34 cellular contexts compared by ENCODE assay signal in genomic region chr11:112861356-112861755, GRCh38.
"Had no signal": no experiment of that assay in that cellular context is flagged by ENCODE, and none has a peak within 500 bp of the region (broad histone marks: within the 10 kb centered on the region; RNA-seq: fewer than 3 reads in every experiment).

No MANE protein-coding gene starts in this region.

- H3K36me3 ChIP-seq: adrenal gland, brain microvascular endothelial cell, breast epithelium had no signal

- H3K4me3 ChIP-seq: adrenal gland, body of pancreas, breast epithelium had no signal

- H3K27ac ChIP-seq: adrenal gland, body of pancreas, brain microvascular endothelial cell, breast epithelium, VCaP had no signal

- ATAC-seq: activated CD4-positive, alpha-beta T cell treated with anti-CD3 and anti-CD28 coated beads for 36 hours; activated CD8-positive, alpha-beta T cell treated with anti-CD3 and anti-CD28 coated beads for 36 hours; activated naive CD4-positive, alpha-beta T cell treated with anti-CD3 and anti-CD28 coated beads, Interleukin-2, amount 50 U/mL, for 72 hours; activated T-cell treated with anti-CD3 and anti-CD28 coated beads, Interleukin-2, amount 50 U/mL, for 4 hours; activated T-cell treated with anti-CD3 and anti-CD28 coated beads, Interleukin-2, amount 50 U/mL, for 72 hours; activated T-helper 17 cell treated with anti-CD3 and anti-CD28 coated beads, Interleukin-2, amount 50 U/mL, for 72 hours; body of pancreas had no signal

- FAIRE-seq: astrocyte, TTC549 had no signal

- H3K27me3 ChIP-seq: adrenal gland, body of pancreas, brain microvascular endothelial cell, breast epithelium had no signal

- H3K4me1 ChIP-seq: adrenal gland, body of pancreas, breast epithelium had no signal

- DNase-seq: activated B cell treated with CpG ODN at 0.5 μM for 24 hours; activated CD4-positive, alpha-beta memory T cell treated with anti-CD3 and anti-CD28 coated beads for 36 hours; activated CD4-positive, alpha-beta T cell treated with anti-CD3 and anti-CD28 coated beads for 1 hour; activated CD4-positive, alpha-beta T cell treated with anti-CD3 and anti-CD28 coated beads for 36 hours; activated CD4-positive, alpha-beta T cell treated with anti-CD3 and anti-CD28 coated beads, Interleukin-2, amount 10 ng/mL, durations not matched to agents 24 days and 14 days; activated CD4-positive, alpha-beta T cell treated with anti-CD3 and anti-CD28 coated beads, Interleukin-2, amount 50 U/mL, for 1 hour; activated CD4-positive, alpha-beta T cell treated with anti-CD3 and anti-CD28 coated beads, Interleukin-2, amount 50 U/mL, for 4 hours; activated CD8-positive, alpha-beta memory T cell treated with anti-CD3 and anti-CD28 coated beads, Interleukin-2, amount 50 U/mL, for 4 hours; activated CD8-positive, alpha-beta T cell treated with anti-CD3 and anti-CD28 coated beads for 36 hours; activated effector memory CD4-positive, alpha-beta T cell treated with anti-CD3 and anti-CD28 coated beads, Interleukin-2, amount 50 U/mL, for 16 hours; activated gamma-delta T cell treated with Interleukin-2 at 50 U/mL for 16 hours; activated naive CD4-positive, alpha-beta T cell; activated naive CD4-positive, alpha-beta T cell treated with anti-CD3 and anti-CD28 coated beads for 36 hours; activated naive CD4-positive, alpha-beta T cell treated with anti-CD3 and anti-CD28 coated beads, Interleukin-2, amount 50 U/mL, for 16 hours; activated naive CD8-positive, alpha-beta T cell treated with anti-CD3 and anti-CD28 coated beads for 36 hours; activated T-cell treated with anti-CD3 and anti-CD28 coated beads for 4 hours; activated T-cell treated with anti-CD3 and anti-CD28 coated beads, Interleukin-2, amount 50 U/mL, for 1 hour; activated T-cell treated with anti-CD3 and anti-CD28 coated beads, Interleukin-2, amount 50 U/mL, for 4 hours; activated T-cell treated with anti-CD3 and anti-CD28 coated beads, Interleukin-2, amount 50 U/mL, for 72 hours; adrenal gland; amniotic stem cell; aorta; body of pancreas; brain microvascular endothelial cell; central memory CD4-positive, alpha-beta T cell; T-helper 1 cell; T-helper 2 cell; T-helper 9 cell had no signal
